In the genomic region with DNA sequence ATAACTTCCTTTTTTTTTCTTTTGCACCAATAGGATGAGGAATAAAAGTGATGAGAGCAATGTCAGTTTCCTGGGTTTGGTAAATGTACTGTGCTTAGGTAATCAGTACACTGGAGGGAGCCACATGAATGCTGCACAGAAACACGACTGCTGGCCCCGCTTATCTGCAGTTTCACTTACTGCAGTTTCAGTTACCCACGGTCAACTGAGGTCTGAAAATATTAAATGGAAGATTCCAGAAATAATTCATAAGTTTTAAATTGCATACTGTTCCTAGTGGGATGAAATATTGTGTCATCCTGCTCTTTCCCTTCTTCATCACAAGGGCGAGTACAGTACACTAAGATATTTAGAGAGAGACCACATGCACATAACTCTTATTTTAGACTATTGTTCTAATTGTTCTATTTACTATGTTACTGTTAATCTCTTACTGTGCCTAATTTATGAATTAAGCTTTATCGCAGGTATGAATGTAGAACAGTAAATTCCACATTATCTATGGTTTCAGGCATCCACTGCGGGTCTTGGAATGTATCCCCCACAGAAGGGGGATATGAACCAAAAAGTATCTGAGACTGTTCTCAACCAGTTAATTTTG, we compare ENCODE assay signal across 8 cellular contexts. TPM values are rescaled to one million over a fixed set of nuclear protein-coding genes. Genes with fewer than 3 reads are reported as not detected.
DNase-seq lines count a peak whose midpoint lies in the region; ATAC-seq and TF ChIP-seq lines count a peak whose summit lies in the region.

No MANE protein-coding gene starts in this region.

- no peaks in the 10 kb centered on the region for H3K9me3 Mint-ChIP-seq in activated naive CD4-positive, alpha-beta T cell treated with anti-CD3 and anti-CD28 coated beads for 36 hours

- TF ChIP-seq CTCF in epithelial cell of proximal tubule (conservative IDR thresholded peaks at IDR 0.05; ENCODE audit: low read depth, low read length) (peak; percentile 27), osteoblast (IDR thresholded peaks at IDR 0.05; ENCODE audit: extremely low read depth, low read depth, low read length) (peak; percentile 30)

- H3K27me3 Mint-ChIP-seq in activated naive CD4-positive, alpha-beta T cell treated with anti-CD3 and anti-CD28 coated beads for 36 hours (ENCODE audit: low read depth), result no peaks in the 10 kb centered on the region

- peak overlapping the region; percentile 5 for H3K4me3 Mint-ChIP-seq in activated naive CD4-positive, alpha-beta T cell treated with anti-CD3 and anti-CD28 coated beads for 36 hours

- H3K4me2 ChIP-seq in osteoblast (ENCODE audit: insufficient read depth, low read length), result peak overlapping the region; percentile 94

- peak overlapping the region; percentile 26 for H3K4me3 ChIP-seq in epithelial cell of proximal tubule (ENCODE audit: low read depth, low read length)
- H3K4me3 ChIP-seq in osteoblast (ENCODE audit: insufficient read depth, low read length), result peak overlapping the region; percentile 70

- no peaks in the 10 kb centered on the region for H3K27me3 ChIP-seq in osteoblast (ENCODE audit: insufficient read depth, low read length)

- peaks cover 11% of the 10 kb centered on the region for H3K4me1 ChIP-seq in osteoblast (ENCODE audit: insufficient read depth, low read length)

- no peaks in the 10 kb centered on the region for H4K20me1 ChIP-seq in osteoblast (ENCODE audit: insufficient read depth, low read length)

- H3K36me3 ChIP-seq in osteoblast (ENCODE audit: insufficient read depth, low read length), result peaks cover 12% of the 10 kb centered on the region

- CTCF ChIA-PET in activated naive CD4-positive, alpha-beta T cell treated with anti-CD3 and anti-CD28 coated beads for 36 hours (lab: Charles Lee), result interaction anchor here (0.6 to 1.2 kb wide), 5 partner anchors 10 to 164 kb away, joined by 3 to 4 read pairs (median 3); no protein-coding TSS in a partner anchor

- intact Hi-C loops in activated naive CD4-positive, alpha-beta T cell treated with anti-CD3 and anti-CD28 coated beads for 36 hours (cut with micrococcal nuclease), result loop anchor here (2.0 kb wide), 1 partner anchor 57 kb away; no protein-coding TSS in a partner anchor

- peaks cover under 1% of the 10 kb centered on the region for H3K79me2 ChIP-seq in osteoblast (ENCODE audit: insufficient read depth, low read length)

- peaks cover 18% of the 10 kb centered on the region for H3K4me1 Mint-ChIP-seq in activated naive CD4-positive, alpha-beta T cell treated with anti-CD3 and anti-CD28 coated beads for 36 hours (ENCODE audit: low read depth)

- ATAC-seq in HG03095 (IDR thresholded peaks at IDR 0.05; ENCODE audit: unreplicated experiment) (no peak), HG03045 (IDR thresholded peaks at IDR 0.05; ENCODE audit: unreplicated experiment) (no peak)

- peak overlapping the region; percentile 57 for H3K27ac ChIP-seq in osteoblast (ENCODE audit: low read depth, low read length)

- no peaks in the 10 kb centered on the region for H3K9me3 ChIP-seq in osteoblast (ENCODE audit: low read depth, low read length)

- DNase-seq in activated naive CD4-positive, alpha-beta T cell treated with anti-CD3 and anti-CD28 coated beads for 36 hours, result no peak
- no peak for DNase-seq in activated naive CD4-positive, alpha-beta T cell treated with Interleukin-2 at 50 U/mL for 16 hours
- peak; percentile 79 for DNase-seq in SHP77 treated with DMSO at 0.1 percent for 48 hours (lab: John Stamatoyannopoulos, UW)
- DNase-seq in epithelial cell of proximal tubule (ENCODE audit: low read depth), result no peak
- peak; percentile 80 for DNase-seq in osteoblast (ENCODE audit: insufficient read length, low spot score, missing footprints)
- no peak for DNase-seq in activated gamma-delta T cell treated with Interleukin-2 at 50 U/mL for 16 hours

- H3K36me3 Mint-ChIP-seq in activated naive CD4-positive, alpha-beta T cell treated with anti-CD3 and anti-CD28 coated beads for 36 hours (ENCODE audit: low read depth), result peaks cover 8% of the 10 kb centered on the region

- peak overlapping the region; percentile 79 for H2AFZ ChIP-seq in osteoblast (ENCODE audit: low read length)

- H3K27ac Mint-ChIP-seq in activated naive CD4-positive, alpha-beta T cell treated with anti-CD3 and anti-CD28 coated beads for 36 hours, result no peak overlapping the region

RNA-seq across cellular contexts. Expression of gene LGALS3BP, which starts 6.4 kb away (rescaled TPM):
- 10 to 100 TPM; 59.9 to 65.4 TPM for total RNA-seq in activated naive CD4-positive, alpha-beta T cell treated with anti-CD3 and anti-CD28 coated beads for 36 hours
- total RNA-seq in epithelial cell of proximal tubule, result 258 and 338 TPM in 2 replicates
- 388 and 457 TPM in 2 replicates for total RNA-seq in osteoblast

RNA-seq across cellular contexts. Expression of gene CANT1, which starts 23.4 kb away (rescaled TPM):
- total RNA-seq in activated naive CD4-positive, alpha-beta T cell treated with anti-CD3 and anti-CD28 coated beads for 36 hours, result 10 to 100 TPM; 48.7 to 51.0 TPM
- total RNA-seq in epithelial cell of proximal tubule, result 50.9 and 60.3 TPM in 2 replicates
- total RNA-seq in osteoblast, result 49.2 and 51.3 TPM in 2 replicates

RNA-seq across cellular contexts. Expression of gene C1QTNF1, which starts 37.8 kb away (rescaled TPM):
- under 1 TPM; 0.14 to 0.32 TPM for total RNA-seq in activated naive CD4-positive, alpha-beta T cell treated with anti-CD3 and anti-CD28 coated beads for 36 hours
- total RNA-seq in epithelial cell of proximal tubule (2.1 and 2.2 TPM in 2 replicates), osteoblast (13.8 and 14.4 TPM in 2 replicates)

Comparison
In these comparisons a context has a peak if more than half of its experiments do, and no peak if none do; other contexts are left out.
1. DNase-seq: peak in SHP77 treated with DMSO at 0.1 percent for 48 hours (single experiment) and osteoblast (single experiment); none in activated naive CD4-positive, alpha-beta T cell treated with anti-CD3 and anti-CD28 coated beads for 36 hours (single experiment), activated naive CD4-positive, alpha-beta T cell treated with Interleukin-2 at 50 U/mL for 16 hours (single experiment), epithelial cell of proximal tubule (single experiment) and activated gamma-delta T cell treated with Interleukin-2 at 50 U/mL for 16 hours (single experiment).